ENCODE assay signal across 20 cellular contexts in genomic region chr15:94274745-94275144, GRCh38.
"Had no signal": no experiment of that assay in that cellular context is flagged by ENCODE, and none has a peak within 500 bp of the region (broad histone marks: within the 10 kb centered on the region; RNA-seq: fewer than 3 reads in every experiment).

No MANE protein-coding gene starts in this region.

- H3K27me3 ChIP-seq: ascending aorta, gastroesophageal sphincter, heart left ventricle, left lung, spleen, tibial artery had no signal

- H3K4me1 ChIP-seq: ascending aorta, gastroesophageal sphincter, tibial artery had no signal

- H3K9me3 ChIP-seq: ascending aorta, gastroesophageal sphincter, left lung, tibial artery had no signal

- H3K27ac Mint-ChIP-seq: mesothelial cell of epicardium; nephron progenitor cell; stimulated activated naive B cell treated with anti-CD40 and anti-IgM and Interleukin-4, amounts not matched to agents 10 μg/mL and 1 μg/mL and 100 μg/mL, for 72 hours had no signal

- DNase-seq: activated CD4-positive, CD25-positive, alpha-beta regulatory T cell treated with anti-CD3 and anti-CD28 coated beads, Interleukin-2, amount 50 U/mL, for 72 hours; activated CD8-positive, alpha-beta memory T cell treated with anti-CD3 and anti-CD28 coated beads, Interleukin-2, amount 50 U/mL, for 4 hours; activated T-cell treated with anti-CD3 and anti-CD28 coated beads, Interleukin-2, amount 50 U/mL, for 4 hours; effector CD4-positive, alpha-beta T cell; heart left ventricle; left lung; nephron progenitor cell; occipital lobe; posterior cingulate gyrus; retina; spleen; stimulated activated naive B cell treated with anti-CD40 and anti-IgM and Interleukin-4, amounts not matched to agents 10 μg/mL and 1 μg/mL and 100 μg/mL, for 72 hours; substantia nigra; tibial artery had no signal

- H3K27ac ChIP-seq: ascending aorta, coronary artery, gastroesophageal sphincter, heart left ventricle, left lung, tibial artery had no signal

- H3K27me3 Mint-ChIP-seq: central memory CD8-positive, alpha-beta T cell; stimulated activated naive B cell treated with anti-CD40 and anti-IgM and Interleukin-4, amounts not matched to agents 10 μg/mL and 1 μg/mL and 100 μg/mL, for 72 hours had no signal

- ATAC-seq: esophagus mucosa; gastroesophageal sphincter; heart left ventricle; left lung; stimulated activated naive B cell treated with anti-CD40 and anti-IgM and Interleukin-4, amounts not matched to agents 10 μg/mL and 1 μg/mL and 100 μg/mL, for 72 hours had no signal

- H3K36me3 ChIP-seq: ascending aorta, gastroesophageal sphincter, heart left ventricle, left lung, spleen, tibial artery had no signal

- H3K4me1 Mint-ChIP-seq: mesothelial cell of epicardium, nephron progenitor cell had no signal

- H3K36me3 Mint-ChIP-seq: mesothelial cell of epicardium had no signal

- H3K4me3 Mint-ChIP-seq: activated T-cell treated with anti-CD3 and anti-CD28 coated beads, Interleukin-2, amount 50 U/mL, for 4 hours; central memory CD8-positive, alpha-beta T cell; mesothelial cell of epicardium; nephron progenitor cell; stimulated activated naive B cell treated with anti-CD40 and anti-IgM and Interleukin-4, amounts not matched to agents 10 μg/mL and 1 μg/mL and 100 μg/mL, for 72 hours had no signal

- H3K9me3 Mint-ChIP-seq: activated T-cell treated with anti-CD3 and anti-CD28 coated beads, Interleukin-2, amount 50 U/mL, for 4 hours; central memory CD8-positive, alpha-beta T cell; nephron progenitor cell; stimulated activated naive B cell treated with anti-CD40 and anti-IgM and Interleukin-4, amounts not matched to agents 10 μg/mL and 1 μg/mL and 100 μg/mL, for 72 hours had no signal

- H3K4me3 ChIP-seq: ascending aorta, coronary artery, gastroesophageal sphincter, heart left ventricle, left lung, spleen, tibial artery had no signal
